Comparison of ENCODE assay signal across 7 cellular contexts in the genomic region with DNA sequence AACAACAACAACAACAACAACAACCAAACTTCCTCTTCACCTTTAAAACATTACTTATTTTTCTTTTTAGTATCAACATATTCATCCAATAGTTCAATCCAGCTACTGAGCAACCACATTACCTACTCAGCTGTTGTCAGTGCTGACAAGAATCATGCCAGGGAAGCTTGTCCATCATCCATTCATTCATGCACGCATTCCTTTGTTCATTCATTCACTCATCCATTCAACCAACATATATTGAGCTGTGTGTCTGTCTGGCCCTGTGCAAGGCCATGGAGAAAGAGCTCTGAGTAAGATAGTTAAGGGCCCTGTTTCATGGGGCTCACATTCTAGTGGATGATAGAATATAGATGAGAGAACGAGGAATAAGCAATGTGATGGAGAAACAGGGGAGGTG.
"Had no signal": no experiment of that assay in that cellular context is flagged by ENCODE, and none has a peak within 500 bp of the region (broad histone marks: within the 10 kb centered on the region; RNA-seq: fewer than 3 reads in every experiment).

No MANE protein-coding gene starts in this region.

- ATAC-seq: HCT116 had no signal

- H2AFZ ChIP-seq: GM23248 had no signal

- H3K9ac ChIP-seq: GM23248 had no signal

- H3K36me3 ChIP-seq: HAP-1 had no signal

- H3K9me3 ChIP-seq: HAP-1 had no signal

- DNase-seq: GM23248, GOT3, H7, HFFc6, KG1 had no signal

- H3K4me1 ChIP-seq: HAP-1 had no signal

- H3K27ac ChIP-seq: GM23248 had no signal

- H3K4me3 ChIP-seq: GM23248, HAP-1 had no signal
